In genomic region chr11:119797736-119798135, GRCh38 we compare ENCODE assay signal across 21 cellular contexts.
DNase-seq lines count a peak whose midpoint lies in the region; ATAC-seq and TF ChIP-seq lines count a peak whose summit lies in the region.
"Had no signal": no experiment of that assay in that cellular context is flagged by ENCODE, and none has a peak within 500 bp of the region (broad histone marks: within the 10 kb centered on the region; RNA-seq: fewer than 3 reads in every experiment).

No MANE protein-coding gene starts in this region.

- H3K4me1 Mint-ChIP-seq in H9 (peaks cover 66 to 74% of the 10 kb centered on the region in 2 experiments), endodermal cell (peaks cover 37% of the 10 kb centered on the region)
- H3K4me1 Mint-ChIP-seq: CD4-positive, CD25-positive, alpha-beta regulatory T cell had no signal

- H3K56ac ChIP-seq in H9 (ENCODE audit: insufficient read length, low read depth, low read length) (no peak overlapping the region), mesendoderm (ENCODE audit: low read length) (no peak overlapping the region)

- H3K27ac ChIP-seq in H9 (ENCODE audit: insufficient read length, low read depth, low read length) (no peak overlapping the region), endodermal cell (ENCODE audit: low read depth, low read length) (no peak overlapping the region), mesendoderm (ENCODE audit: low read depth, low read length) (no peak overlapping the region), spleen (no peak overlapping the region)

- H3K9me3 ChIP-seq in H9 (ENCODE audit: control insufficient read depth, low read depth, low read length) = no peaks in the 10 kb centered on the region
- H3K9me3 ChIP-seq in endodermal cell (ENCODE audit: control insufficient read depth, low read length) = no peaks in the 10 kb centered on the region
- H3K9me3 ChIP-seq in spleen = no peaks in the 10 kb centered on the region
- H3K9me3 ChIP-seq: BE2C had no signal

- no peak overlapping the region for H2BK120ac ChIP-seq in H9 (ENCODE audit: low read depth, low read length, poor library complexity, severe bottlenecking)
- H2BK120ac ChIP-seq in mesendoderm (ENCODE audit: low read depth, low read length) = no peak overlapping the region

- TF ChIP-seq POLR2A in spleen (IDR thresholded peaks at IDR 0.05) = no peak

- no peaks in the 10 kb centered on the region for H4K20me1 ChIP-seq in H9 (ENCODE audit: control insufficient read depth, insufficient read depth, insufficient read length)

- intact Hi-C loops in spleen (cut with DNase I; ENCODE audit: low total_unique reads) = no loop called here

- H2AFZ ChIP-seq in H9 (ENCODE audit: low read length) = no peak overlapping the region

- H3K9ac ChIP-seq in H9 (ENCODE audit: extremely low read depth, insufficient read length, low read length) = no peak overlapping the region
- H3K9ac ChIP-seq in endodermal cell (ENCODE audit: extremely low read depth, low read length, poor library complexity, severe bottlenecking) = no peak overlapping the region
- H3K9ac ChIP-seq in mesendoderm (ENCODE audit: low read length) = no peak overlapping the region

- H3K14ac ChIP-seq in H9 (ENCODE audit: insufficient read depth, low read length) = no peak overlapping the region

- H3T11ph ChIP-seq in H9 (ENCODE audit: low read length) = no peak overlapping the region

- WGBS in H9 (ENCODE audit: extremely low coverage, insufficient read length, low lambda C conversion rate) = no CpG with 5 or more reads among the region's 4 CpGs
- 58 to 72% methylated on average over 3 to 4 of the region's 4 CpGs for WGBS in endodermal cell (ENCODE audit: insufficient coverage in 1 of 2, insufficient read length in 1 of 2), 2 experiments
- no CpG with 5 or more reads among the region's 4 CpGs for WGBS in mesendoderm (ENCODE audit: extremely low coverage, insufficient coverage, low lambda C conversion rate)
- 52 to 64% (median 60%) methylated on average over 4 of the region's 4 CpGs for WGBS in spleen, 5 donors

- H3K79me1 ChIP-seq in H9 (ENCODE audit: insufficient read depth, low read depth, low read length, poor library complexity, severe bottlenecking) (no peaks in the 10 kb centered on the region), mesendoderm (ENCODE audit: low read length) (no peaks in the 10 kb centered on the region)

- H3K27me3 Mint-ChIP-seq in H9 (ENCODE audit: low read depth) (peaks cover 92% of the 10 kb centered on the region), endodermal cell (ENCODE audit: insufficient read depth) (peaks cover 88% of the 10 kb centered on the region)

- H3K23ac ChIP-seq in H9 (ENCODE audit: insufficient read length, low read depth, low read length) = no peak overlapping the region
- no peak overlapping the region for H3K23ac ChIP-seq in mesendoderm (ENCODE audit: low read length)

- no peak overlapping the region for H2BK12ac ChIP-seq in H9 (ENCODE audit: insufficient read length, low read depth, low read length)

- H3K27ac Mint-ChIP-seq in H9 = no peak overlapping the region
- no peak overlapping the region for H3K27ac Mint-ChIP-seq in endodermal cell
- H3K27ac Mint-ChIP-seq: CD4-positive, CD25-positive, alpha-beta regulatory T cell had no signal

- H3K4me2 ChIP-seq in H9 (ENCODE audit: insufficient read depth, insufficient read length, low read length) (no peak overlapping the region), mesendoderm (ENCODE audit: low read length) (no peak overlapping the region)

- H4K8ac ChIP-seq in H9 (replicated peaks; ENCODE audit: insufficient read length, low read depth, low read length) (no peak overlapping the region), mesendoderm (ENCODE audit: low read depth, low read length) (no peak overlapping the region)

- H3K4ac ChIP-seq in H9 (ENCODE audit: low read depth, low read length) (no peak overlapping the region), mesendoderm (ENCODE audit: low read depth, low read length) (no peak overlapping the region)

- H3K4me1 ChIP-seq in H9 (ENCODE audit: insufficient read depth, low read length) (peaks cover 8% of the 10 kb centered on the region; the same call in 1 of the 2 replicates), endodermal cell (ENCODE audit: control insufficient read depth, insufficient read depth, low read length) (peaks cover 5% of the 10 kb centered on the region), mesendoderm (ENCODE audit: control insufficient read depth, low read depth, low read length) (peaks cover 6% of the 10 kb centered on the region), spleen (no peaks in the 10 kb centered on the region)

- H2BK20ac ChIP-seq in H9 (ENCODE audit: low read depth, low read length, poor library complexity, severe bottlenecking) = no peak overlapping the region

- no peaks in the 10 kb centered on the region for H3K23me2 ChIP-seq in H9 (ENCODE audit: insufficient read length, low read depth, low read length, poor library complexity, severe bottlenecking)

- H3K79me2 ChIP-seq in H9 (ENCODE audit: insufficient read depth, low read length) (no peaks in the 10 kb centered on the region), mesendoderm (ENCODE audit: control insufficient read depth, insufficient read depth, low read length) (no peaks in the 10 kb centered on the region)

- peaks cover 5% of the 10 kb centered on the region; the same call in 1 of the 2 replicates for H3K27me3 ChIP-seq in H9 (ENCODE audit: insufficient read depth, low read length)
- peaks cover 59% of the 10 kb centered on the region for H3K27me3 ChIP-seq in endodermal cell (ENCODE audit: control insufficient read depth, insufficient read depth, low read length, poor library complexity, severe bottlenecking)
- H3K27me3 ChIP-seq in mesendoderm (ENCODE audit: insufficient read depth, low read length, poor library complexity) = no peaks in the 10 kb centered on the region
- H3K27me3 ChIP-seq in spleen (replicated peaks in 1 of 7) = peaks cover 0 to 70% (median 0%) of the 10 kb centered on the region in 7 donors
- H3K27me3 ChIP-seq: BE2C had no signal

- H2AK5ac ChIP-seq in H9 (ENCODE audit: insufficient read length, low read length) = no peak overlapping the region
- H2AK5ac ChIP-seq in mesendoderm (ENCODE audit: low read length) = no peak overlapping the region

- H4K91ac ChIP-seq in H9 (ENCODE audit: insufficient read length, low read depth, low read length) = no peak overlapping the region

- H4K5ac ChIP-seq in H9 (ENCODE audit: insufficient read length, low read depth, low read length) (no peak overlapping the region), mesendoderm (ENCODE audit: low read length) (no peak overlapping the region)

- no peaks in the 10 kb centered on the region for H3K36me3 Mint-ChIP-seq in H9 (ENCODE audit: insufficient read depth in 1 of 3, low read depth in 3 of 3)
- H3K36me3 Mint-ChIP-seq in endodermal cell (ENCODE audit: low read depth) = no peaks in the 10 kb centered on the region
- H3K36me3 Mint-ChIP-seq: CD4-positive, CD25-positive, alpha-beta regulatory T cell had no signal

- H3K18ac ChIP-seq in H9 (ENCODE audit: insufficient read length, low read depth, low read length) (no peak overlapping the region), mesendoderm (ENCODE audit: low read length) (no peak overlapping the region)

- no peaks in the 10 kb centered on the region for H3K36me3 ChIP-seq in endodermal cell (ENCODE audit: control insufficient read depth, insufficient read depth, low read length)
- no peaks in the 10 kb centered on the region for H3K36me3 ChIP-seq in mesendoderm (ENCODE audit: control insufficient read depth, insufficient read depth, low read length)
- H3K36me3 ChIP-seq in spleen = no peaks in the 10 kb centered on the region
- H3K36me3 ChIP-seq: BE2C had no signal

- no peak overlapping the region for H3K4me3 ChIP-seq in endodermal cell (ENCODE audit: low read length)
- no peak overlapping the region for H3K4me3 ChIP-seq in mesendoderm (ENCODE audit: low read length)
- no peak overlapping the region for H3K4me3 ChIP-seq in spleen

- peak; percentile 61 for DNase-seq in H9
- peak; percentile 81 for DNase-seq in endodermal cell
- peak; percentile 57 for DNase-seq in mesendoderm
- DNase-seq in spleen = peak; percentile 41
- DNase-seq in activated gamma-delta T cell (lab: John Stamatoyannopoulos, UW) = no peak
- DNase-seq in HK-2 (ENCODE audit: unreplicated experiment) = no peak
- DNase-seq in cerebellar cortex (ENCODE audit: low spot score) = no peak
- DNase-seq: BE2C; CD4-positive, CD25-positive, alpha-beta regulatory T cell; COR-L47; GDM1; GOT3; KG1; NCI-H1694; NCI-H2081 treated with DMSO at 0.1 percent for 48 hours; NCI-H510A treated with DMSO at 0.1 percent for 48 hours; NCI-H774; OCI-M1; RPMI8226; SIG-M5 had no signal

- TF ChIP-seq CTCF in H9 (conservative IDR thresholded peaks at IDR 0.05) = no peak
- no peak for TF ChIP-seq CTCF in endodermal cell (conservative IDR thresholded peaks at IDR 0.05)
- TF ChIP-seq CTCF in spleen (IDR thresholded peaks at IDR 0.05 in 8 of 11, conservative IDR thresholded peaks at IDR 0.05 in 3 of 11) = no peak

- ATAC-seq in GM18861 (IDR thresholded peaks at IDR 0.05; ENCODE audit: unreplicated experiment) = no peak

- H3K4me3 Mint-ChIP-seq in H9 (peak overlapping the region in 1 of 2 experiments; percentile 28; a peak in 2 of 5 replicates), endodermal cell (no peak overlapping the region)
- H3K4me3 Mint-ChIP-seq: CD4-positive, CD25-positive, alpha-beta regulatory T cell had no signal

- H2BK15ac ChIP-seq in H9 (ENCODE audit: low read depth, low read length) (no peak overlapping the region), mesendoderm (replicated peaks; ENCODE audit: low read depth) (no peak overlapping the region)

- H2BK5ac ChIP-seq in H9 (ENCODE audit: insufficient read length, low read length) (no peak overlapping the region), mesendoderm (ENCODE audit: low read length) (no peak overlapping the region)

- H3K9me3 Mint-ChIP-seq in H9 = no peaks in the 10 kb centered on the region; a peak in 1 of 5 replicates
- H3K9me3 Mint-ChIP-seq in endodermal cell = no peaks in the 10 kb centered on the region
- H3K9me3 Mint-ChIP-seq: CD4-positive, CD25-positive, alpha-beta regulatory T cell had no signal

Comparison
In these comparisons a context has a peak if more than half of its experiments do, and no peak if none do; other contexts are left out.
1. DNase-seq: peak in H9 (single experiment), endodermal cell (single experiment), mesendoderm (single experiment) and spleen (single experiment); none in activated gamma-delta T cell (single experiment), HK-2 (single experiment) and cerebellar cortex (single experiment).